13 cellular contexts compared by ENCODE assay signal in the genomic region with DNA sequence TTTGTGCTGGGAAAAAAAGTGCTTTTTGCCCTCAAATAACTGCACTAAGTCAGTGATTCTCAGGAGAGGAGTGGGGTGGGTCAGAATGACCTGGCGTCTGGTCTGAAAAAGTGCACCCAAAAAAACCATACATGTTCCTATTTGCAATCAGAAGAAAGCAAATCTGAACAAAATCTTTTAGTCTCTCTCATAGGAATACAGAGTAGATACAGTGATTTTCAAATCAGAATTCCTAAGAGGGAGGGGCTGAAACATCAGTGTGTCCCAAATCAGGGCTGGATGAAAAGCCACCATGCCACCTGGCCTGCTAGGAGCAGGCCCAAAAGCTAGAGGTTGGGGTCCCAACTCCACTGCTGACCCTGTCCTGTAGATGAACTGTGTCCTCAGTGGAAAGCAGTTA.
DNase-seq lines count a peak whose midpoint lies in the region; ATAC-seq and TF ChIP-seq lines count a peak whose summit lies in the region.
"Had no signal": no experiment of that assay in that cellular context is flagged by ENCODE, and none has a peak within 500 bp of the region (broad histone marks: within the 10 kb centered on the region; RNA-seq: fewer than 3 reads in every experiment).

No MANE protein-coding gene starts in this region.

- POLR2A ChIA-PET in CD8-positive, alpha-beta memory T cell (lab: Charles Lee): no interaction called here
- POLR2A ChIA-PET in OCI-LY7 (lab: Charles Lee): interaction anchor here (0.9 to 13.0 kb wide), 4 partner anchors 8 to 70 kb away, joined by 3 to 347 read pairs (median 50); no protein-coding TSS in a partner anchor

- no peak overlapping the region for H3K9ac ChIP-seq in endodermal cell (ENCODE audit: extremely low read depth, low read length, poor library complexity, severe bottlenecking)

- ATAC-seq in psoas muscle: no peak
- ATAC-seq in GM21786 (IDR thresholded peaks at IDR 0.05; ENCODE audit: unreplicated experiment): no peak

- DNase-seq in CD8-positive, alpha-beta memory T cell: no peak
- DNase-seq in OCI-LY7 (ENCODE audit: low spot score) (no peak), endodermal cell (no peak), psoas muscle (no peak), SW480 (ENCODE audit: low spot score) (no peak), NCI-H2171 (lab: John Stamatoyannopoulos, UW) (no peak)
- DNase-seq: activated effector memory CD4-positive, alpha-beta T cell treated with anti-CD3 and anti-CD28 coated beads, Interleukin-2, amount 50 U/mL, for 16 hours; Caco-2; NCI-H69; SHP77 treated with DMSO at 0.1 percent for 48 hours; stimulated activated CD4-positive, alpha-beta T cell treated with anti-CD3 and anti-CD28 coated beads, Interleukin-2, amount 100 ng/mL, for 48 hours; stimulated activated naive CD4-positive, alpha-beta T cell had no signal

- H4K20me1 ChIP-seq in OCI-LY7 (ENCODE audit: insufficient read depth, low read length): peaks cover 27% of the 10 kb centered on the region; the same call in 1 of the 2 replicates

- no peaks in the 10 kb centered on the region for H3K9me3 ChIP-seq in CD8-positive, alpha-beta memory T cell (ENCODE audit: low read length)
- no peaks in the 10 kb centered on the region for H3K9me3 ChIP-seq in OCI-LY7 (ENCODE audit: low read length)
- no peaks in the 10 kb centered on the region for H3K9me3 ChIP-seq in endodermal cell (ENCODE audit: control insufficient read depth, low read length)
- H3K9me3 ChIP-seq in psoas muscle: no peaks in the 10 kb centered on the region
- H3K9me3 ChIP-seq: Caco-2 had no signal

- peaks cover 0 to 4% (median 0%) of the 10 kb centered on the region in 3 donors for H3K36me3 Mint-ChIP-seq in CD8-positive, alpha-beta memory T cell
- no peaks in the 10 kb centered on the region for H3K36me3 Mint-ChIP-seq in endodermal cell (ENCODE audit: low read depth)

- WGBS in endodermal cell (ENCODE audit: insufficient coverage in 1 of 2, insufficient read length in 1 of 2), 2 experiments: 88 to 92% methylated on average over 1 of the region's 1 CpG
- 88 to 93% (median 92%) methylated on average over 1 of the region's 1 CpG for WGBS in psoas muscle, 3 donors

- no peaks in the 10 kb centered on the region for H3K36me3 ChIP-seq in CD8-positive, alpha-beta memory T cell (ENCODE audit: insufficient read depth, low read length)
- H3K36me3 ChIP-seq in OCI-LY7 (ENCODE audit: insufficient read depth, low read length) (peaks cover 76% of the 10 kb centered on the region), endodermal cell (ENCODE audit: control insufficient read depth, insufficient read depth, low read length) (no peaks in the 10 kb centered on the region), psoas muscle (ENCODE audit: insufficient read depth in 1 of 2, low read depth in 1 of 2) (no peaks in the 10 kb centered on the region)

- peaks cover 91 to 100% (median 100%) of the 10 kb centered on the region in 3 donors for H3K4me1 Mint-ChIP-seq in CD8-positive, alpha-beta memory T cell
- peaks cover 96% of the 10 kb centered on the region for H3K4me1 Mint-ChIP-seq in endodermal cell

- peak overlapping the region in 3 of 7 donors; percentile 19 to 48 (median 28) for H3K4me3 Mint-ChIP-seq in CD8-positive, alpha-beta memory T cell
- no peak overlapping the region for H3K4me3 Mint-ChIP-seq in endodermal cell

- no peak for TF ChIP-seq CTCF in OCI-LY7 (conservative IDR thresholded peaks at IDR 0.05; ENCODE audit: low read length)
- no peak for TF ChIP-seq CTCF in endodermal cell (conservative IDR thresholded peaks at IDR 0.05)
- no peak for TF ChIP-seq CTCF in psoas muscle (IDR thresholded peaks at IDR 0.05)

- no peaks in the 10 kb centered on the region for H3K9me2 ChIP-seq in OCI-LY7 (ENCODE audit: insufficient read depth, low read length)

- peaks cover 97% of the 10 kb centered on the region for H3K79me2 ChIP-seq in OCI-LY7 (ENCODE audit: insufficient read depth, low read depth, low read length)

- no TSS peak for BruUV-seq in OCI-LY7 (replicated peaks; lab: Mats Ljungman, UMichigan)

- peaks cover 76% of the 10 kb centered on the region for H3K4me1 ChIP-seq in CD8-positive, alpha-beta memory T cell (ENCODE audit: insufficient read depth, low read length)
- H3K4me1 ChIP-seq in OCI-LY7 (ENCODE audit: insufficient read depth, low read length, poor library complexity, severe bottlenecking): peaks cover 74% of the 10 kb centered on the region
- peaks cover 47% of the 10 kb centered on the region for H3K4me1 ChIP-seq in endodermal cell (ENCODE audit: control insufficient read depth, insufficient read depth, low read length)
- H3K4me1 ChIP-seq in psoas muscle: peaks cover 96% of the 10 kb centered on the region

- H2AFZ ChIP-seq in OCI-LY7 (ENCODE audit: low read length): no peak overlapping the region

- no peak overlapping the region for H3K4me3 ChIP-seq in CD8-positive, alpha-beta memory T cell (ENCODE audit: low read length)
- peak overlapping the region; percentile 76 for H3K4me3 ChIP-seq in OCI-LY7 (ENCODE audit: low read depth, low read length, poor library complexity, severe bottlenecking)
- no peak overlapping the region for H3K4me3 ChIP-seq in endodermal cell (ENCODE audit: low read length)
- no peak overlapping the region for H3K4me3 ChIP-seq in psoas muscle

- intact Hi-C loops in OCI-LY7 (cut with micrococcal nuclease; ENCODE audit: unreplicated experiment) (loop anchor here (10.0 kb wide), 2 partner anchors 278 to 398 kb away; partner anchors contain the start of genes FAM78A and PRRC2B), psoas muscle (cut with DNase I) (loop anchor here in 1 of 2 donors (5.0 kb wide), 1 partner anchor 64 kb away; no protein-coding TSS in a partner anchor)

- peak overlapping the region; percentile 38 to 100 (median 98) for H3K27ac Mint-ChIP-seq in CD8-positive, alpha-beta memory T cell
- H3K27ac Mint-ChIP-seq in endodermal cell: peak overlapping the region; percentile 91

- no peaks in the 10 kb centered on the region for H3K9me3 Mint-ChIP-seq in CD8-positive, alpha-beta memory T cell
- no peaks in the 10 kb centered on the region for H3K9me3 Mint-ChIP-seq in endodermal cell

- H3K27me3 ChIP-seq in CD8-positive, alpha-beta memory T cell (ENCODE audit: insufficient read depth, low read length, poor library complexity, severe bottlenecking): no peaks in the 10 kb centered on the region
- H3K27me3 ChIP-seq in endodermal cell (ENCODE audit: control insufficient read depth, insufficient read depth, low read length, poor library complexity, severe bottlenecking) (no peaks in the 10 kb centered on the region), psoas muscle (ENCODE audit: insufficient read depth in 3 of 3, low read length in 2 of 3) (no peaks in the 10 kb centered on the region)

- H3K27ac ChIP-seq in CD8-positive, alpha-beta memory T cell (ENCODE audit: low read depth, low read length): no peak overlapping the region
- H3K27ac ChIP-seq in OCI-LY7 (ENCODE audit: low read depth, low read length, poor library complexity, severe bottlenecking): peak overlapping the region; percentile 98
- no peak overlapping the region for H3K27ac ChIP-seq in endodermal cell (ENCODE audit: low read depth, low read length)
- H3K27ac ChIP-seq in psoas muscle: peak overlapping the region; percentile 41

- no peaks in the 10 kb centered on the region for H3K27me3 Mint-ChIP-seq in CD8-positive, alpha-beta memory T cell
- no peaks in the 10 kb centered on the region for H3K27me3 Mint-ChIP-seq in endodermal cell (ENCODE audit: insufficient read depth)

- peak overlapping the region; percentile 100 for H3K4me2 ChIP-seq in OCI-LY7 (ENCODE audit: low read length)

- CTCF ChIA-PET in CD8-positive, alpha-beta memory T cell (lab: Charles Lee): interaction anchor here (1.1 kb wide), 1 partner anchor 22 kb away, joined by 5 read pairs; no protein-coding TSS in a partner anchor
- CTCF ChIA-PET in OCI-LY7 (lab: Charles Lee; ENCODE audit: unreplicated experiment): no interaction called here

Comparison
In these comparisons a context has a peak if more than half of its experiments do, and no peak if none do; other contexts are left out.
1. H3K27ac ChIP-seq: peak in OCI-LY7 (single experiment) and psoas muscle (single experiment); none in CD8-positive, alpha-beta memory T cell (single experiment) and endodermal cell (single experiment).